In the genomic region with DNA sequence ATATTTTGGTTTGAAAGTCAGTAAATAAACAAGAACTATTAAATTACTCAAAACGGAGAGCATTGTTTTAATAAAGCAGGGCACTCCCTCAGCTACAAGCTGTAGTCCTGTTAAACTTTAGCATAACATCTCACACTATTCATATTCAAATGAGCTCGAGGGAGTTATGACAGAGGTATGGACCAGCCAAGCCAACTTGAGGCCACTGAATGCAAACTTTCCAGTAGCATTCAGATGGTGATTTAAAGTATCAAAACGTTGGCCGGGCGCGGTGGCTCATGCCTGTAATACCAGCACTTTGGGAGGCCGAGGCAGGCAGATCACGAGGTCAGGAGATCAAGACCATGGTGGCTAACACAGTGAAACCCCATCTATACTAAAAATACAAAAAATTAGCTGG, we compare ENCODE assay signal across 24 cellular contexts.
DNase-seq lines count a peak whose midpoint lies in the region; ATAC-seq and TF ChIP-seq lines count a peak whose summit lies in the region.
"Had no signal": no experiment of that assay in that cellular context is flagged by ENCODE, and none has a peak within 500 bp of the region (broad histone marks: within the 10 kb centered on the region; RNA-seq: fewer than 3 reads in every experiment).

No MANE protein-coding gene starts in this region.

- H3K27ac Mint-ChIP-seq in WTC11 (peak overlapping the region; percentile 57), endodermal cell (no peak overlapping the region)
- H3K27ac Mint-ChIP-seq: CD14-positive monocyte; CD4-positive, alpha-beta memory T cell; CD4-positive, CD25-positive, alpha-beta regulatory T cell; CD8-positive, alpha-beta memory T cell had no signal

- H3K27me3 ChIP-seq in HAP-1 (ENCODE audit: low read depth) (no peaks in the 10 kb centered on the region), endodermal cell (ENCODE audit: control insufficient read depth, insufficient read depth, low read length, poor library complexity, severe bottlenecking) (no peaks in the 10 kb centered on the region), iPS-20b (ENCODE audit: insufficient read depth, low read length) (no peaks in the 10 kb centered on the region)
- H3K27me3 ChIP-seq: BE2C, BLaER1 had no signal

- H3K9me3 ChIP-seq in HAP-1, result no peaks in the 10 kb centered on the region
- H3K9me3 ChIP-seq in endodermal cell (ENCODE audit: control insufficient read depth, low read length), result no peaks in the 10 kb centered on the region
- H3K9me3 ChIP-seq in iPS-20b (ENCODE audit: insufficient read depth, low read depth, low read length), result no peaks in the 10 kb centered on the region
- H3K9me3 ChIP-seq: BE2C, BLaER1 had no signal

- POLR2A ChIA-PET in WTC11 (lab: Charles Lee), result no interaction called here

- ATAC-seq in WTC11, result peak; percentile 36
- ATAC-seq in GM18517 (IDR thresholded peaks at IDR 0.05; ENCODE audit: unreplicated experiment), result no peak
- ATAC-seq in HG02759 (IDR thresholded peaks at IDR 0.05; ENCODE audit: unreplicated experiment), result no peak

- H3K36me3 ChIP-seq in HAP-1 (replicated peaks) (no peaks in the 10 kb centered on the region), endodermal cell (ENCODE audit: control insufficient read depth, insufficient read depth, low read length) (no peaks in the 10 kb centered on the region), iPS-20b (ENCODE audit: insufficient read depth, low read depth, low read length) (peaks cover 2% of the 10 kb centered on the region; the same call in 1 of the 2 replicates)
- H3K36me3 ChIP-seq: BE2C, BLaER1 had no signal

- peaks cover 71% of the 10 kb centered on the region for H3K4me1 Mint-ChIP-seq in WTC11
- H3K4me1 Mint-ChIP-seq in endodermal cell, result peaks cover 17% of the 10 kb centered on the region
- H3K4me1 Mint-ChIP-seq: CD14-positive monocyte; CD4-positive, alpha-beta memory T cell; CD4-positive, CD25-positive, alpha-beta regulatory T cell; CD8-positive, alpha-beta memory T cell had no signal

- peaks cover 9% of the 10 kb centered on the region; the same call in 1 of the 2 replicates for H3K4me1 ChIP-seq in HAP-1
- peaks cover 7% of the 10 kb centered on the region for H3K4me1 ChIP-seq in endodermal cell (ENCODE audit: control insufficient read depth, insufficient read depth, low read length)
- H3K4me1 ChIP-seq in iPS-20b (ENCODE audit: insufficient read depth, low read length), result peaks cover 8% of the 10 kb centered on the region; the same call in 1 of the 2 replicates
- H3K4me1 ChIP-seq: BLaER1 had no signal

- WGBS in endodermal cell (ENCODE audit: insufficient coverage in 1 of 2, insufficient read length in 1 of 2), 2 experiments, result 64 to 84% methylated on average over 6 to 8 of the region's 8 CpGs

- H3K27me3 Mint-ChIP-seq in WTC11 (ENCODE audit: low read depth) (no peaks in the 10 kb centered on the region), endodermal cell (ENCODE audit: insufficient read depth) (no peaks in the 10 kb centered on the region)
- H3K27me3 Mint-ChIP-seq: CD4-positive, alpha-beta memory T cell; CD4-positive, CD25-positive, alpha-beta regulatory T cell had no signal

- H3K27ac ChIP-seq in endodermal cell (ENCODE audit: low read depth, low read length) (no peak overlapping the region), iPS-20b (ENCODE audit: low read length) (peak overlapping the region; percentile 21)
- H3K27ac ChIP-seq: BLaER1 had no signal

- H3K9ac ChIP-seq in endodermal cell (ENCODE audit: extremely low read depth, low read length, poor library complexity, severe bottlenecking), result no peak overlapping the region
- H3K9ac ChIP-seq in iPS-20b (ENCODE audit: low read depth, low read length), result no peak overlapping the region
- H3K9ac ChIP-seq: BLaER1 had no signal

- DNase-seq in HAP-1 (ENCODE audit: low spot score in 2 of 2) (peak; percentile 74 to 77), WTC11 (ENCODE audit: low spot score) (peak; percentile 21), endodermal cell (peak; percentile 34), GM10266 (ENCODE audit: extremely low spot score) (no peak), NOMO-1 (lab: John Stamatoyannopoulos, UW; ENCODE audit: unreplicated experiment in 2 of 2) (no peak)
- DNase-seq: 8988T; ACHN; BE2C; CD4-positive, alpha-beta memory T cell; CD4-positive, CD25-positive, alpha-beta regulatory T cell; CD8-positive, alpha-beta memory T cell; COR-L47; DMS 273 treated with DMSO at 0.1 percent for 48 hours; DMS153; DMS53; DMS79; DND-41; EL; GDM1 had no signal

- H3K4me3 ChIP-seq in HAP-1 (no peak overlapping the region), endodermal cell (ENCODE audit: low read length) (no peak overlapping the region), iPS-20b (ENCODE audit: low read length) (no peak overlapping the region)
- H3K4me3 ChIP-seq: BLaER1 had no signal

- TF ChIP-seq CTCF in WTC11 (IDR thresholded peaks at IDR 0.05), result no peak
- TF ChIP-seq CTCF in endodermal cell (conservative IDR thresholded peaks at IDR 0.05), result no peak
- TF ChIP-seq CTCF in GM10266 (IDR thresholded peaks at IDR 0.05; ENCODE audit: control insufficient read depth, insufficient read depth, low read depth, missing control alignments), result no peak

- CTCF ChIA-PET in WTC11 (lab: Charles Lee), result interaction anchor here (1.7 kb wide), 1 partner anchor 8 kb away, joined by 4 read pairs; no protein-coding TSS in a partner anchor

- H3K36me3 Mint-ChIP-seq in WTC11 (peaks cover 9% of the 10 kb centered on the region), endodermal cell (ENCODE audit: low read depth) (peaks cover 8% of the 10 kb centered on the region)
- H3K36me3 Mint-ChIP-seq: CD14-positive monocyte; CD4-positive, alpha-beta memory T cell; CD4-positive, CD25-positive, alpha-beta regulatory T cell; CD8-positive, alpha-beta memory T cell had no signal

- peak overlapping the region; percentile 14; the same call in 1 of the 2 replicates for H3K4me3 Mint-ChIP-seq in WTC11
- H3K4me3 Mint-ChIP-seq in endodermal cell, result no peak overlapping the region
- H3K4me3 Mint-ChIP-seq: CD14-positive monocyte; CD4-positive, alpha-beta memory T cell; CD4-positive, CD25-positive, alpha-beta regulatory T cell had no signal

- H3K9me3 Mint-ChIP-seq in WTC11, result no peaks in the 10 kb centered on the region
- no peaks in the 10 kb centered on the region for H3K9me3 Mint-ChIP-seq in endodermal cell

- in situ Hi-C loops in HAP-1 (cut with MboI; ENCODE audit: low sequenced_read_pairs), result no loop called here

TF ChIP-seq in WTC11, 78 proteins besides CTCF, POLR2A, EP300 and RAD21 (continues in another document):
- no peak for TF ChIP-seq SMAD3 (CRISPR knock-in tag; IDR thresholded peaks at IDR 0.05; ENCODE audit: borderline replicate concordance)
- no peak for TF ChIP-seq USF1 (CRISPR knock-in tag; IDR thresholded peaks at IDR 0.05)
- TF ChIP-seq FOXP1 (CRISPR knock-in tag; IDR thresholded peaks at IDR 0.05; ENCODE audit: borderline replicate concordance), result no peak
- no peak for TF ChIP-seq TEAD1 (CRISPR knock-in tag; IDR thresholded peaks at IDR 0.05)
- TF ChIP-seq SMAD4 (CRISPR knock-in tag; IDR thresholded peaks at IDR 0.05), result no peak
- no peak for TF ChIP-seq ZBTB43 (CRISPR knock-in tag; IDR thresholded peaks at IDR 0.05)
- TF ChIP-seq FOXJ3 (CRISPR knock-in tag; IDR thresholded peaks at IDR 0.05; ENCODE audit: borderline replicate concordance), result no peak
- TF ChIP-seq USF2 (CRISPR knock-in tag; IDR thresholded peaks at IDR 0.05), result no peak
- no peak for TF ChIP-seq NR1H2 (CRISPR knock-in tag; IDR thresholded peaks at IDR 0.05)
- TF ChIP-seq, protein P1, sequence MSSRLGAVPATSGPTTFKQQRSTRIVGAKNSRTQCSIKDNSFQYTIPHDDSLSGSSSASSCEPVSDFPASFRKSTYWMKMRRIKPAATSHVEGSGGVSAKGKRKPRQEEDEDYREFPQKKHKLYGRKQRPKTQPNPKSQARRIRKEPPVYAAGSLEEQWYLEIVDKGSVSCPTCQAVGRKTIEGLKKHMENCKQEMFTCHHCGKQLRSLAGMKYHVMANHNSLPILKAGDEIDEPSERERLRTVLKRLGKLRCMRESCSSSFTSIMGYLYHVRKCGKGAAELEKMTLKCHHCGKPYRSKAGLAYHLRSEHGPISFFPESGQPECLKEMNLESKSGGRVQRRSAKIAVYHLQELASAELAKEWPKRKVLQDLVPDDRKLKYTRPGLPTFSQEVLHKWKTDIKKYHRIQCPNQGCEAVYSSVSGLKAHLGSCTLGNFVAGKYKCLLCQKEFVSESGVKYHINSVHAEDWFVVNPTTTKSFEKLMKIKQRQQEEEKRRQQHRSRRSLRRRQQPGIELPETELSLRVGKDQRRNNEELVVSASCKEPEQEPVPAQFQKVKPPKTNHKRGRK (CRISPR knock-in tag; IDR thresholded peaks at IDR 0.05; ENCODE audit: borderline replicate concordance), result no peak
- no peak for TF ChIP-seq ZNF423 (CRISPR knock-in tag; IDR thresholded peaks at IDR 0.05)
- TF ChIP-seq OVOL2 (CRISPR knock-in tag; IDR thresholded peaks at IDR 0.05; ENCODE audit: borderline replicate concordance), result no peak

Comparison
In these comparisons a context has a peak if more than half of its experiments do, and no peak if none do; other contexts are left out.
1. DNase-seq: peak in HAP-1 (2 of 2), WTC11 (single experiment) and endodermal cell (single experiment); none in GM10266 (single experiment) and NOMO-1 (0 of 2).